8 cellular contexts compared by ENCODE assay signal in the genomic region with DNA sequence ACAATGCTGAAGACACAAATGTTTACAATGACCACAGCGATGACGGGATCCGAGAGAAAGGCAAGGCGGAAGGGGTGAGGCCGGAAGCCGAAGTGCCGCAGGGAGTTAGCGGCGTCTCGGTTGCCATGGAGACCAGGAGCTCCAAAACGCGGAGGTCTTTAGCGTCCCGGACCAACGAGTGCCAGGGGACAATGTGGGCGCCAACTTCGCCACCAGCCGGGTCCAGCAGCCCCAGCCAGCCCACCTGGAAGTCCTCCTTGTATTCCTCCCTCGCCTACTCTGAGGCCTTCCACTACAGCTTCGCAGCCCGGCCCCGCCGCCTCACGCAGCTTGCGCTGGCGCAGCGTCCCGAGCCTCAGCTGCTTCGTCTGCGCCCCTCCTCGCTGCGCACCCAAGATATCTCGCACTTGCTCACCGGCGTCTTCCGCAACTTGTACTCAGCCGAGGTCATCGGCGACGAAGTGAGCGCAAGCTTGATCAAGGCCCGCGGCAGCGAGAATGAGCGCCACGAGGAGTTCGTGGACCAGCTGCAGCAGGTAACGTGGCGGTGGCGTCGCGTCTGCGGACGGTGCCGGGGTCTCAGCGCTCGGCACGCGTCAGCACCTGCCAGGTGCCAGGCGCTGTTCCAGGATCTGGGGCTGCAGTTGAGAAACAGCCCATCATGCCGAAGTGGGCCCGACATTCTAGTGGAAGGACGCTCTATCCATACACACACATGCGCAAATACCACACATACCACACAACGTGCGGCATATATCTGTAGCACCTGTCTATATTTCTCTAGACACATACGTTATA. TPM values are rescaled to one million over a fixed set of nuclear protein-coding genes. Genes with fewer than 3 reads are reported as not detected.
A peak's percentile ranks its signal among the peaks of the same experiment; 100 is the strongest.
DNase-seq lines count a peak whose midpoint lies in the region; ATAC-seq and TF ChIP-seq lines count a peak whose summit lies in the region.

A gene with protein sequence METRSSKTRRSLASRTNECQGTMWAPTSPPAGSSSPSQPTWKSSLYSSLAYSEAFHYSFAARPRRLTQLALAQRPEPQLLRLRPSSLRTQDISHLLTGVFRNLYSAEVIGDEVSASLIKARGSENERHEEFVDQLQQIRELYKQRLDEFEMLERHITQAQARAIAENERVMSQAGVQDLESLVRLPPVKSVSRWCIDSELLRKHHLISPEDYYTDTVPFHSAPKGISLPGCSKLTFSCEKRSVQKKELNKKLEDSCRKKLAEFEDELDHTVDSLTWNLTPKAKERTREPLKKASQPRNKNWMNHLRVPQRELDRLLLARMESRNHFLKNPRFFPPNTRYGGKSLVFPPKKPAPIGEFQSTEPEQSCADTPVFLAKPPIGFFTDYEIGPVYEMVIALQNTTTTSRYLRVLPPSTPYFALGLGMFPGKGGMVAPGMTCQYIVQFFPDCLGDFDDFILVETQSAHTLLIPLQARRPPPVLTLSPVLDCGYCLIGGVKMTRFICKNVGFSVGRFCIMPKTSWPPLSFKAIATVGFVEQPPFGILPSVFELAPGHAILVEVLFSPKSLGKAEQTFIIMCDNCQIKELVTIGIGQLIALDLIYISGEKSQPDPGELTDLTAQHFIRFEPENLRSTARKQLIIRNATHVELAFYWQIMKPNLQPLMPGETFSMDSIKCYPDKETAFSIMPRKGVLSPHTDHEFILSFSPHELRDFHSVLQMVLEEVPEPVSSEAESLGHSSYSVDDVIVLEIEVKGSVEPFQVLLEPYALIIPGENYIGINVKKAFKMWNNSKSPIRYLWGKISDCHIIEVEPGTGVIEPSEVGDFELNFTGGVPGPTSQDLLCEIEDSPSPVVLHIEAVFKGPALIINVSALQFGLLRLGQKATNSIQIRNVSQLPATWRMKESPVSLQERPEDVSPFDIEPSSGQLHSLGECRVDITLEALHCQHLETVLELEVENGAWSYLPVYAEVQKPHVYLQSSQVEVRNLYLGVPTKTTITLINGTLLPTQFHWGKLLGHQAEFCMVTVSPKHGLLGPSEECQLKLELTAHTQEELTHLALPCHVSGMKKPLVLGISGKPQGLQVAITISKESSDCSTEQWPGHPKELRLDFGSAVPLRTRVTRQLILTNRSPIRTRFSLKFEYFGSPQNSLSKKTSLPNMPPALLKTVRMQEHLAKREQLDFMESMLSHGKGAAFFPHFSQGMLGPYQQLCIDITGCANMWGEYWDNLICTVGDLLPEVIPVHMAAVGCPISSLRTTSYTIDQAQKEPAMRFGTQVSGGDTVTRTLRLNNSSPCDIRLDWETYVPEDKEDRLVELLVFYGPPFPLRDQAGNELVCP (N-terminal part only) (plus strand): TSS at position 108 of the 798 bp plus-strand sequence. CDS start 18 bp downstream, at position 126.

- dilution Hi-C loops in mammary epithelial cell (cut with HindIII; ENCODE audit: low sequenced_read_pairs) = no loop called here

- TF ChIP-seq CTCF in mammary epithelial cell (conservative IDR thresholded peaks at IDR 0.05 in 1 of 2, IDR thresholded peaks at IDR 0.05 in 1 of 2; ENCODE audit: extremely low read depth in 1 of 2, insufficient read depth in 1 of 2, low read depth in 1 of 2, low read length in 2 of 2) = no peak

- peak; percentile 8 for DNase-seq in NK-92 treated with Interleukin-12 subunit alpha and Interleukin-12 subunit beta, amount 100 ng/mL, for 24 hours (lab: John Stamatoyannopoulos, UW)
- DNase-seq in NK-92 (lab: John Stamatoyannopoulos, UW; ENCODE audit: unreplicated experiment) = no peak
- DNase-seq in UCSD-AML1 (lab: John Stamatoyannopoulos, UW; ENCODE audit: unreplicated experiment) = peak; percentile 46
- DNase-seq in mammary epithelial cell = no peak
- peak; percentile 60 for DNase-seq in left lobe of liver (ENCODE audit: low spot score)
- peak; percentile 46 to 66 (median 55) for DNase-seq in stimulated activated CD4-positive, alpha-beta T cell treated with anti-CD3 and anti-CD28 coated beads, TNF-alpha, amount 100 ng/mL, for 1 hour (ENCODE audit: low read depth in 3 of 3, low spot score in 1 of 3)
- no peak for DNase-seq in AG08396 (ENCODE audit: low spot score)

- BruUV-seq in mammary epithelial cell (replicated peaks; lab: Mats Ljungman, UMichigan) = no TSS peak

- H3K27me3 ChIP-seq in mammary epithelial cell (ENCODE audit: insufficient read depth, low read length) = no peaks in the 10 kb centered on the region

- no peaks in the 10 kb centered on the region for H3K9me3 ChIP-seq in mammary epithelial cell (replicated peaks; ENCODE audit: insufficient read depth, low read length)

- ATAC-seq in HG03135 (IDR thresholded peaks at IDR 0.05; ENCODE audit: unreplicated experiment) (peak; percentile 84), left lobe of liver (peak; percentile 50)

- CTCF ChIA-PET in mammary epithelial cell (lab: Charles Lee; ENCODE audit: low non-redundant PET) = no interaction called here

- H3K4me1 ChIP-seq in mammary epithelial cell (ENCODE audit: insufficient read depth, low read length) = peaks cover 12% of the 10 kb centered on the region

- H3K79me2 ChIP-seq in mammary epithelial cell (ENCODE audit: insufficient read depth, low read length) = no peaks in the 10 kb centered on the region

- H3K4me3 ChIP-seq in mammary epithelial cell (replicated peaks in 1 of 3; ENCODE audit: insufficient read depth in 1 of 3, low read depth in 2 of 3, low read length in 3 of 3) = peak within 1 kb of the TSS in 1 of 3 experiments; percentile 14

- no peaks in the 10 kb centered on the region for H3K36me3 ChIP-seq in mammary epithelial cell (ENCODE audit: insufficient read depth, low read length)

- H2AFZ ChIP-seq in mammary epithelial cell (ENCODE audit: low read depth, low read length) = peak within 1 kb of the TSS; percentile 86

- H4K20me1 ChIP-seq in mammary epithelial cell (ENCODE audit: insufficient read depth, low read length) = no peaks in the 10 kb centered on the region

- WGBS in mammary epithelial cell (ENCODE audit: low coverage, missing lambda C conversion rate) = 29% methylated on average over 55 of the region's 67 CpGs

- H3K27ac ChIP-seq in mammary epithelial cell (ENCODE audit: insufficient read depth, low read depth, low read length) = peak within 1 kb of the TSS; percentile 33

- intact Hi-C loops in mammary epithelial cell (cut with micrococcal nuclease) = no loop called here

- in situ Hi-C loops in mammary epithelial cell (cut with MboI; ENCODE audit: low sequenced_read_pairs in 2 of 2) = no loop called here

- H3K9ac ChIP-seq in mammary epithelial cell (ENCODE audit: insufficient read depth, low read length) = no peak within 1 kb of the TSS

- peak within 1 kb of the TSS; percentile 77 for H3K4me2 ChIP-seq in mammary epithelial cell (ENCODE audit: insufficient read depth, low read depth, low read length)

RNA-seq across cellular contexts. Expression of the gene that starts here (rescaled TPM):
- total RNA-seq in mammary epithelial cell = under 1 TPM in 1 of 2 donors, not detected in 1; 0.17 TPM
- polyA plus RNA-seq in mammary epithelial cell = not detected
- not detected for polyA minus RNA-seq in mammary epithelial cell
- 0.05 TPM for total RNA-seq in left lobe of liver

Comparison
In these comparisons a context has a peak if more than half of its experiments do, and no peak if none do; other contexts are left out.
1. DNase-seq: peak in NK-92 treated with Interleukin-12 subunit alpha and Interleukin-12 subunit beta, amount 100 ng/mL, for 24 hours (single experiment), UCSD-AML1 (single experiment) and stimulated activated CD4-positive, alpha-beta T cell treated with anti-CD3 and anti-CD28 coated beads, TNF-alpha, amount 100 ng/mL, for 1 hour (3 of 3); none in NK-92 (single experiment), mammary epithelial cell (single experiment) and AG08396 (single experiment).
2. Peak in DNase-seq and ATAC-seq in left lobe of liver; RNA of the gene not detected or under 1 TPM.